29 cellular contexts compared by ENCODE assay signal in the genomic region with DNA sequence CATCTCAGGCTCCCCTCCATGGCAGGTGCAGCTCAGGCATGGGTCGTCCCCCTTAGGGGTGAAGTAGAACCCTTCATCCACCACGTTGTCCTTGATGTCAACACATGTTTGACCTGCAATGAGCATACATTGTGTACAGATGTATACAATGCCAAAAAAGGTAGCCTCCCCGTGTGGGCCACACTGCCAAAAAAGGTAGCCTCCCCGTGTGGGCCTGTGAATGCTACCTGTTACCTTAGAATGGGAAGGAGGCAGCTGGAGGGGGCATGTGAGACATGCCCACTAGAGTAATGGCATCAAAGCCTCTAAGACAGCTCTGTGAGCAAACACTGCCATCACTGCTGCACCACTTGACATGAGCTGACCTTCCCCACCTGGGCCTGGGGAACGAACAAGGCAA.
"Had no signal": no experiment of that assay in that cellular context is flagged by ENCODE, and none has a peak within 500 bp of the region (broad histone marks: within the 10 kb centered on the region; RNA-seq: fewer than 3 reads in every experiment).

No MANE protein-coding gene starts in this region.

- H3K9me3 Mint-ChIP-seq: T-helper 2 cell treated with Interferon-gamma antibody and Interleukin-4, amounts not matched to agents 5 μg/mL and 100 μg/mL, for 36 hours; WTC11 had no signal

- H3K9me3 ChIP-seq: adrenal gland, SJSA1 had no signal

- H3K27me3 ChIP-seq: adrenal gland, SJSA1 had no signal

- ATAC-seq: activated CD8-positive, alpha-beta T cell treated with anti-CD3 and anti-CD28 coated beads, Interleukin-2, amount 10 ng/mL, durations not matched to agents 7 days and 5 days; Panc1; SK-N-SH treated with all-trans-retinoic acid at 6 μM for 48 hours; WTC11 had no signal

- H3K4me3 Mint-ChIP-seq: activated CD8-positive, alpha-beta T cell treated with anti-CD3 and anti-CD28 coated beads, Interleukin-2, amount 10 ng/mL, durations not matched to agents 7 days and 5 days; activated naive CD8-positive, alpha-beta T cell; T-helper 2 cell treated with Interferon-gamma antibody and Interleukin-4, amounts not matched to agents 5 μg/mL and 100 μg/mL, for 36 hours; WTC11 had no signal

- H3K4me1 Mint-ChIP-seq: WTC11 had no signal

- H3K27ac Mint-ChIP-seq: activated naive CD8-positive, alpha-beta T cell; T-helper 2 cell treated with Interferon-gamma antibody and Interleukin-4, amounts not matched to agents 5 μg/mL and 100 μg/mL, for 36 hours; WTC11 had no signal

- H3K27ac ChIP-seq: adrenal gland, SJSA1 had no signal

- DNase-seq: activated CD4-positive, alpha-beta T cell treated with anti-CD3 and anti-CD28 coated beads for 48 hours; activated CD4-positive, alpha-beta T cell treated with anti-CD3 and anti-CD28 coated beads, Interleukin-2, amount 50 U/mL, for 4 hours; activated CD4-positive, CD25-positive, alpha-beta regulatory T cell treated with anti-CD3 and anti-CD28 coated beads, Interleukin-2, amount 50 U/mL, for 72 hours; activated CD8-positive, alpha-beta memory T cell treated with anti-CD3 and anti-CD28 coated beads, Interleukin-2, amount 50 U/mL, for 48 hours; activated CD8-positive, alpha-beta T cell treated with anti-CD3 and anti-CD28 coated beads, Interleukin-2, amount 10 ng/mL, durations not matched to agents 7 days and 5 days; activated gamma-delta T cell treated with Interleukin-2 at 50 U/mL for 16 hours; activated T-cell treated with anti-CD3 and anti-CD28 coated beads, Interleukin-2, amount 50 U/mL, for 1 hour; anterior cingulate cortex; caudate nucleus; Karpas-422; MM.1S; NCI-H1105; NCI-H1436; NCI-H1694 treated with DMSO at 0.1 percent for 48 hours; NCI-H2029 treated with DMSO at 0.1 percent for 48 hours; NCI-H345; NCI-H510A; NCI-H526 treated with DMSO at 0.1 percent for 48 hours; NCI-H82; RPMI8226; SHP77; SW 1271 had no signal

- H3K27me3 Mint-ChIP-seq: activated naive CD8-positive, alpha-beta T cell had no signal

- H3K4me1 ChIP-seq: SJSA1 had no signal

- H3K4me3 ChIP-seq: adrenal gland, SJSA1 had no signal
